Comparison of ENCODE assay signal across 12 cellular contexts in genomic region chr10:34102237-34102673, GRCh38.
A peak's percentile ranks its signal among the peaks of the same experiment; 100 is the strongest.
DNase-seq lines count a peak whose midpoint lies in the region; ATAC-seq, FAIRE-seq and TF ChIP-seq lines count a peak whose summit lies in the region.
"Had no signal": no experiment of that assay in that cellular context is flagged by ENCODE, and none has a peak within 500 bp of the region (broad histone marks: within the 10 kb centered on the region; RNA-seq: fewer than 3 reads in every experiment).

No MANE protein-coding gene starts in this region.

- H3K27me3 Mint-ChIP-seq in astrocyte (ENCODE audit: low read depth, unreplicated experiment), result no peaks in the 10 kb centered on the region
- H3K27me3 Mint-ChIP-seq: memory B cell had no signal

- H3K4me2 ChIP-seq in astrocyte (ENCODE audit: low read length), result no peak overlapping the region

- no peaks in the 10 kb centered on the region for H3K4me1 Mint-ChIP-seq in astrocyte (ENCODE audit: low read depth, unreplicated experiment)
- H3K4me1 Mint-ChIP-seq: memory B cell had no signal

- no peak for TF ChIP-seq CTCF in astrocyte (IDR thresholded peaks at IDR 0.05; ENCODE audit: insufficient read depth, low read depth, low read length)
- no peak for TF ChIP-seq CTCF in left ventricle myocardium inferior (IDR thresholded peaks at IDR 0.05; ENCODE audit: borderline replicate concordance)
- TF ChIP-seq CTCF in pancreas (IDR thresholded peaks at IDR 0.05), result no peak

- 77 to 83% methylated on average over 15 of the region's 15 CpGs for WGBS in pancreas, 2 donors

- peaks cover 9% of the 10 kb centered on the region for H3K9me3 Mint-ChIP-seq in astrocyte (ENCODE audit: unreplicated experiment)

- H3K9me3 ChIP-seq in astrocyte (ENCODE audit: insufficient read depth, low read depth, low read length) (no peaks in the 10 kb centered on the region), left ventricle myocardium inferior (replicated peaks) (peaks cover 14% of the 10 kb centered on the region), pancreas (no peaks in the 10 kb centered on the region)

- intact Hi-C loops in left ventricle myocardium inferior (cut with micrococcal nuclease), result no loop called here
- intact Hi-C loops in pancreas (cut with DNase I), result no loop called here

- DNase-seq in AG08395 (ENCODE audit: low spot score) (peak; percentile 78), astrocyte (ENCODE audit: low read depth) (peak; percentile 41), left ventricle myocardium inferior (peak; percentile 74), pancreas (peak in 3 of 6 donors; percentile 17 to 41 (median 22)), NOMO-1 (lab: John Stamatoyannopoulos, UW; ENCODE audit: unreplicated experiment in 2 of 2) (no peak)
- DNase-seq: effector CD8-positive, alpha-beta T cell; stimulated activated CD4-positive, alpha-beta T cell treated with anti-CD3 and anti-CD28 coated beads, Interleukin-4, amount 100 ng/mL, for 4 hours; T1000 had no signal

- H3K27ac Mint-ChIP-seq in astrocyte (ENCODE audit: unreplicated experiment), result no peak overlapping the region
- H3K27ac Mint-ChIP-seq: memory B cell had no signal

- H3K4me3 ChIP-seq in astrocyte (ENCODE audit: insufficient read depth, low read depth, low read length), result no peak overlapping the region
- no peak overlapping the region for H3K4me3 ChIP-seq in left ventricle myocardium inferior
- H3K4me3 ChIP-seq in pancreas, result no peak overlapping the region

- H2AFZ ChIP-seq in astrocyte (ENCODE audit: low read depth, low read length), result peak overlapping the region; percentile 32

- H3K27me3 ChIP-seq in astrocyte (ENCODE audit: insufficient read depth, low read length) (no peaks in the 10 kb centered on the region), left ventricle myocardium inferior (ENCODE audit: low read depth) (no peaks in the 10 kb centered on the region), pancreas (no peaks in the 10 kb centered on the region)

- H3K79me2 ChIP-seq in astrocyte (ENCODE audit: insufficient read depth, low read length), result no peaks in the 10 kb centered on the region

- H3K36me3 ChIP-seq in astrocyte (ENCODE audit: insufficient read depth, low read length) (no peaks in the 10 kb centered on the region), left ventricle myocardium inferior (no peaks in the 10 kb centered on the region), pancreas (no peaks in the 10 kb centered on the region)

- no peak overlapping the region for H3K27ac ChIP-seq in astrocyte (ENCODE audit: low read depth, low read length)
- H3K27ac ChIP-seq in left ventricle myocardium inferior (replicated peaks), result peak overlapping the region; percentile 79
- no peak overlapping the region for H3K27ac ChIP-seq in pancreas

- FAIRE-seq in astrocyte (lab: Jason Lieb, UNC), result peak; percentile 64
- FAIRE-seq in pancreas (lab: Jason Lieb, UNC), result no peak

- peak overlapping the region; percentile 36 for H3K4me3 Mint-ChIP-seq in astrocyte (ENCODE audit: unreplicated experiment)
- H3K4me3 Mint-ChIP-seq: memory B cell had no signal

- H3K4me1 ChIP-seq in astrocyte (ENCODE audit: insufficient read depth, low read length), result no peaks in the 10 kb centered on the region
- H3K4me1 ChIP-seq in left ventricle myocardium inferior, result peaks cover 12% of the 10 kb centered on the region
- no peaks in the 10 kb centered on the region for H3K4me1 ChIP-seq in pancreas

- peak; percentile 35 to 78 (median 72) for ATAC-seq in pancreas
- ATAC-seq in HG03521 (IDR thresholded peaks at IDR 0.05; ENCODE audit: unreplicated experiment), result no peak
- no peak for ATAC-seq in HG03439 (IDR thresholded peaks at IDR 0.05; ENCODE audit: unreplicated experiment)
- ATAC-seq in GM19351 (IDR thresholded peaks at IDR 0.05; ENCODE audit: unreplicated experiment), result no peak

- no peaks in the 10 kb centered on the region for H3K36me3 Mint-ChIP-seq in astrocyte (ENCODE audit: low read depth, unreplicated experiment)
- H3K36me3 Mint-ChIP-seq: memory B cell had no signal

- no peak overlapping the region for H3K9ac ChIP-seq in astrocyte (ENCODE audit: low read length)

- no peaks in the 10 kb centered on the region for H4K20me1 ChIP-seq in astrocyte (ENCODE audit: insufficient read depth, low read length)

Comparison
In these comparisons a context has a peak if more than half of its experiments do, and no peak if none do; other contexts are left out.
1. DNase-seq: peak in AG08395 (single experiment), astrocyte (single experiment) and left ventricle myocardium inferior (single experiment); none in NOMO-1 (0 of 2).
2. ATAC-seq: peak in pancreas (4 of 4); none in HG03521 (single experiment), HG03439 (single experiment) and GM19351 (single experiment).